In the genomic region with DNA sequence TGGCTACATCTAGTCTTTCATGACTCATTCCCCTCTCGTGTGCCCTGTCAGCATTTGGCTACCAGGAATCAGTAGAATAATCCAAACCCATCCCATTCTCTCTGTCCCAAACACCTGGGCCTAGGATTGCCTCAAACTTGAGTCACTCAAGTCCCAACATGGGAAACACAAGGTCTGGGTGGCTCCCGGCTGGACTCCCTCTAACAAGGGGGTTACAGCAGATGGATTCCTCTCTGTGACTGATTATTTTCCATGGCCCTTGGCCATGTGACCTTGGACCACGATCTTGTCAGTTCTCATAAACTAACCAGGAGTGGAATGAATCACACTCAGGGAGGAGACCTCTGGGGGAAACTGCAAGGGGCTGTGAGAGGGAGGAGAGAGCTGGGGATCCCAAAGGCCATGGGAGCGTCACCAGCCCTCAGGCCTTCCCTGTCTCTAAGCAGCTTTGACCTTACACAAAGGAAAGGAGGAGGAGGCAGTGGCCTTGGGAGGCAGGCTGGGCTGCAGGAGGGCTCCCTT, we compare ENCODE assay signal across 2 cellular contexts.
TF ChIP-seq lines count a peak whose summit lies in the region.

No MANE protein-coding gene starts in this region.

TF ChIP-seq in liver, 16 proteins besides CTCF, POLR2A, EP300 and RAD21:
- TF ChIP-seq NR2F2 (IDR thresholded peaks at IDR 0.05) = peak; percentile 26
- TF ChIP-seq, protein P1, sequence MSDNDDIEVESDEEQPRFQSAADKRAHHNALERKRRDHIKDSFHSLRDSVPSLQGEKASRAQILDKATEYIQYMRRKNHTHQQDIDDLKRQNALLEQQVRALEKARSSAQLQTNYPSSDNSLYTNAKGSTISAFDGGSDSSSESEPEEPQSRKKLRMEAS (IDR thresholded peaks at IDR 0.05) = no peak

TF ChIP-seq in HepG2, 621 proteins besides CTCF, POLR2A, EP300 and RAD21:
- TF ChIP-seq TEAD3 (CRISPR knock-in tag; optimal IDR thresholded peaks at IDR 0.05; ENCODE audit: borderline replicate concordance) (no peak), MYNN (CRISPR knock-in tag; IDR thresholded peaks at IDR 0.05; ENCODE audit: low read depth) (no peak), ZNF563 (CRISPR knock-in tag; IDR thresholded peaks at IDR 0.05) (no peak), SSRP1 (CRISPR knock-in tag; IDR thresholded peaks at IDR 0.05) (no peak), MAFK (conservative IDR thresholded peaks at IDR 0.05 in 1 of 2, IDR thresholded peaks at IDR 0.05 in 1 of 2; ENCODE audit: low read length in 2 of 2) (no peak), ZNF337 (CRISPR knock-in tag; IDR thresholded peaks at IDR 0.05; ENCODE audit: borderline replicate concordance, low read depth) (no peak), PRMT3 (CRISPR knock-in tag; IDR thresholded peaks at IDR 0.05; ENCODE audit: borderline replicate concordance, low read depth) (no peak), MYC (CRISPR knock-in tag; IDR thresholded peaks at IDR 0.05; ENCODE audit: borderline replicate concordance) (no peak), ESRRA (CRISPR knock-in tag; IDR thresholded peaks at IDR 0.05; ENCODE audit: low read depth) (no peak), ZNF816 (CRISPR knock-in tag; IDR thresholded peaks at IDR 0.05; ENCODE audit: borderline replicate concordance) (no peak), YEATS2 (CRISPR knock-in tag; IDR thresholded peaks at IDR 0.05; ENCODE audit: borderline replicate concordance) (no peak), TMF1 (CRISPR knock-in tag; IDR thresholded peaks at IDR 0.05; ENCODE audit: low read depth) (no peak)
- TF ChIP-seq, protein P2, sequence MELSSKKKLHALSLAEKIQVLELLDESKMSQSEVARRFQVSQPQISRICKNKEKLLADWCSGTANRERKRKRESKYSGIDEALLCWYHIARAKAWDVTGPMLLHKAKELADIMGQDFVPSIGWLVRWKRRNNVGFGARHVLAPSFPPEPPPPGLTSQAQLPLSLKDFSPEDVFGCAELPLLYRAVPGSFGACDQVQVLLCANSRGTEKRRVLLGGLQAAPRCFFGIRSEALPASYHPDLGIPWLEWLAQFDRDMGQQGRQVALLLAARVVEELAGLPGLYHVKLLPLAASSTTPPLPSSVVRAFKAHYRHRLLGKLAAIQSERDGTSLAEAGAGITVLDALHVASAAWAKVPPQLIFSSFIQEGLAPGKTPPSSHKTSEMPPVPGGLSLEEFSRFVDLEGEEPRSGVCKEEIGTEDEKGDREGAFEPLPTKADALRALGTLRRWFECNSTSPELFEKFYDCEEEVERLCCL (CRISPR knock-in tag; IDR thresholded peaks at IDR 0.05; ENCODE audit: borderline replicate concordance) = no peak
- TF ChIP-seq, protein P3, sequence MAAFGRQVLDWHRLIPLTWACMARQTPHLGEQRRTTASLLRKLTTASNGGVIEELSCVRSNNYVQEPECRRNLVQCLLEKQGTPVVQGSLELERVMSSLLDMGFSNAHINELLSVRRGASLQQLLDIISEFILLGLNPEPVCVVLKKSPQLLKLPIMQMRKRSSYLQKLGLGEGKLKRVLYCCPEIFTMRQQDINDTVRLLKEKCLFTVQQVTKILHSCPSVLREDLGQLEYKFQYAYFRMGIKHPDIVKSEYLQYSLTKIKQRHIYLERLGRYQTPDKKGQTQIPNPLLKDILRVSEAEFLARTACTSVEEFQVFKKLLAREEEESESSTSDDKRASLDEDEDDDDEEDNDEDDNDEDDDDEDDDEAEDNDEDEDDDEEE (CRISPR knock-in tag; IDR thresholded peaks at IDR 0.05) = no peak
- TF ChIP-seq, protein P4, sequence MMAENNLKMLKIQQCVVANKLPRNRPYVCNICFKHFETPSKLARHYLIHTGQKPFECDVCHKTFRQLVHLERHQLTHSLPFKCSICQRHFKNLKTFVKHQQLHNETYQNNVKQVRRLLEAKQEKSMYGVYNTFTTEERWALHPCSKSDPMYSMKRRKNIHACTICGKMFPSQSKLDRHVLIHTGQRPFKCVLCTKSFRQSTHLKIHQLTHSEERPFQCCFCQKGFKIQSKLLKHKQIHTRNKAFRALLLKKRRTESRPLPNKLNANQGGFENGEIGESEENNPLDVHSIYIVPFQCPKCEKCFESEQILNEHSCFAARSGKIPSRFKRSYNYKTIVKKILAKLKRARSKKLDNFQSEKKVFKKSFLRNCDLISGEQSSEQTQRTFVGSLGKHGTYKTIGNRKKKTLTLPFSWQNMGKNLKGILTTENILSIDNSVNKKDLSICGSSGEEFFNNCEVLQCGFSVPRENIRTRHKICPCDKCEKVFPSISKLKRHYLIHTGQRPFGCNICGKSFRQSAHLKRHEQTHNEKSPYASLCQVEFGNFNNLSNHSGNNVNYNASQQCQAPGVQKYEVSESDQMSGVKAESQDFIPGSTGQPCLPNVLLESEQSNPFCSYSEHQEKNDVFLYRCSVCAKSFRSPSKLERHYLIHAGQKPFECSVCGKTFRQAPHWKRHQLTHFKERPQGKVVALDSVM (CRISPR knock-in tag; IDR thresholded peaks at IDR 0.05) = no peak
- TF ChIP-seq, protein P5, sequence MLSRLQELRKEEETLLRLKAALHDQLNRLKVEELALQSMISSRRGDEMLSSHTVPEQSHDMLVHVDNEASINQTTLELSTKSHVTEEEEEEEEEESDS (CRISPR knock-in tag; IDR thresholded peaks at IDR 0.05; ENCODE audit: borderline replicate concordance) = no peak
